In genomic region chr21:33874161-33874560, GRCh38 we compare ENCODE assay signal across 30 cellular contexts.
"Had no signal": no experiment of that assay in that cellular context is flagged by ENCODE, and none has a peak within 500 bp of the region (broad histone marks: within the 10 kb centered on the region; RNA-seq: fewer than 3 reads in every experiment).

No MANE protein-coding gene starts in this region.

- H3K4me3 ChIP-seq: adrenal gland, ascending aorta, breast epithelium, cardiac muscle cell, coronary artery, dorsolateral prefrontal cortex, gastrocnemius medialis had no signal

- H3K9me3 ChIP-seq: adrenal gland, ascending aorta, breast epithelium, gastrocnemius medialis had no signal

- ATAC-seq: activated CD4-positive, alpha-beta T cell treated with anti-CD3 and anti-CD28 coated beads for 36 hours; activated CD8-positive, alpha-beta memory T cell treated with anti-CD3 and anti-CD28 coated beads, Interleukin-2, amount 10 ng/mL, durations not matched to agents 7 days and 5 days; activated CD8-positive, alpha-beta T cell treated with anti-CD3 and anti-CD28 coated beads, Interleukin-2, amount 10 ng/mL, durations not matched to agents 7 days and 5 days; activated naive CD8-positive, alpha-beta T cell treated with anti-CD3 and anti-CD28 coated beads, Interleukin-2, amount 50 U/mL, for 24 hours; esophagus mucosa; foreskin keratinocyte; gastrocnemius medialis had no signal

- H3K4me1 ChIP-seq: adrenal gland, ascending aorta, breast epithelium, foreskin keratinocyte, gastrocnemius medialis had no signal

- H3K27ac ChIP-seq: adrenal gland, ascending aorta, breast epithelium, cardiac muscle cell, coronary artery, dorsolateral prefrontal cortex, foreskin keratinocyte, gastrocnemius medialis had no signal

- DNase-seq: activated CD4-positive, alpha-beta memory T cell treated with anti-CD3 and anti-CD28 coated beads for 36 hours; activated CD4-positive, alpha-beta T cell treated with anti-CD3 and anti-CD28 coated beads for 36 hours; activated CD4-positive, alpha-beta T cell treated with anti-CD3 and anti-CD28 coated beads, Interleukin-2, amount 10 ng/mL, durations not matched to agents 24 days and 14 days; activated CD4-positive, CD25-positive, alpha-beta regulatory T cell; activated CD4-positive, CD25-positive, alpha-beta regulatory T cell treated with anti-CD3 and anti-CD28 coated beads, Interleukin-2, amount 50 U/mL, for 72 hours; activated CD8-positive, alpha-beta memory T cell treated with anti-CD3 and anti-CD28 coated beads, Interleukin-2, amount 10 ng/mL, durations not matched to agents 7 days and 5 days; activated CD8-positive, alpha-beta memory T cell treated with anti-CD3 and anti-CD28 coated beads, Interleukin-2, amount 50 U/mL, for 4 hours; activated CD8-positive, alpha-beta T cell treated with anti-CD3 and anti-CD28 coated beads, Interleukin-2, amount 10 ng/mL, durations not matched to agents 7 days and 5 days; activated effector memory CD4-positive, alpha-beta T cell treated with anti-CD3 and anti-CD28 coated beads, Interleukin-2, amount 50 U/mL, for 16 hours; activated naive CD4-positive, alpha-beta T cell treated with anti-CD3 and anti-CD28 coated beads for 36 hours; activated naive CD8-positive, alpha-beta T cell treated with anti-CD3 and anti-CD28 coated beads for 36 hours; activated naive CD8-positive, alpha-beta T cell treated with anti-CD3 and anti-CD28 coated beads, Interleukin-2, amount 50 U/mL, for 24 hours; activated T-cell treated with anti-CD3 and anti-CD28 coated beads, Interleukin-2, amount 50 U/mL, for 1 hour; activated T-cell treated with anti-CD3 and anti-CD28 coated beads, Interleukin-2, amount 50 U/mL, for 48 hours; adrenal gland; amygdala; central memory CD4-positive, alpha-beta T cell; cerebellar nuclear complex; effector memory CD4-positive, alpha-beta T cell; endodermal cell; foreskin keratinocyte; gastrocnemius medialis; glutamatergic neuron; T-helper 2 cell had no signal

- H3K27me3 ChIP-seq: adrenal gland, ascending aorta, breast epithelium, cardiac muscle cell, dorsolateral prefrontal cortex, gastrocnemius medialis had no signal

- H3K36me3 ChIP-seq: adrenal gland, ascending aorta, breast epithelium, cardiac muscle cell, gastrocnemius medialis had no signal
